17 cellular contexts compared by ENCODE assay signal in genomic region chr2:6748399-6748798, GRCh38.
A peak's percentile ranks its signal among the peaks of the same experiment; 100 is the strongest.
DNase-seq lines count a peak whose midpoint lies in the region; ATAC-seq and TF ChIP-seq lines count a peak whose summit lies in the region.
"Had no signal": no experiment of that assay in that cellular context is flagged by ENCODE, and none has a peak within 500 bp of the region (broad histone marks: within the 10 kb centered on the region; RNA-seq: fewer than 3 reads in every experiment).

No MANE protein-coding gene starts in this region.

- no peaks in the 10 kb centered on the region for H3K27me3 Mint-ChIP-seq in neural progenitor cell (ENCODE audit: insufficient read depth, low read depth)

- no peak overlapping the region for H3K4me2 ChIP-seq in neural progenitor cell
- H3K4me2 ChIP-seq in Karpas-422 (ENCODE audit: low read depth, low read length, poor library complexity, severe bottlenecking), result no peak overlapping the region

- no peaks in the 10 kb centered on the region for H3K9me2 ChIP-seq in Karpas-422 (replicated peaks; ENCODE audit: insufficient read depth, low read length)

- ATAC-seq in upper lobe of right lung (peak; percentile 30), HG02588 (IDR thresholded peaks at IDR 0.05; ENCODE audit: unreplicated experiment) (no peak)
- ATAC-seq: HepG2 had no signal

- H3K27me3 ChIP-seq in SJCRH30 (no peaks in the 10 kb centered on the region; the same call in 1 of the 2 replicates), neural progenitor cell (no peaks in the 10 kb centered on the region), upper lobe of right lung (no peaks in the 10 kb centered on the region), Karpas-422 (ENCODE audit: low read length) (no peaks in the 10 kb centered on the region)

- H3K27ac Mint-ChIP-seq in neural progenitor cell, result peak overlapping the region; percentile 11
- H3K27ac Mint-ChIP-seq: CD4-positive, CD25-positive, alpha-beta regulatory T cell; CD8-positive, alpha-beta memory T cell; IgD-negative memory B cell had no signal

- DNase-seq in NCI-H146 (lab: John Stamatoyannopoulos, UW), result peak; percentile 94
- DNase-seq in SJCRH30, result peak; percentile 15 to 59
- no peak for DNase-seq in neural progenitor cell (ENCODE audit: low spot score)
- no peak for DNase-seq in upper lobe of right lung
- no peak for DNase-seq in Karpas-422
- DNase-seq in nucleus accumbens (lab: John Stamatoyannopoulos, UW), result no peak
- DNase-seq: ACHN; BE2C; C1 segment of cervical spinal cord; CD4-positive, CD25-positive, alpha-beta regulatory T cell; CD8-positive, alpha-beta memory T cell; COR-L47; GM23248; HCEC 1CT had no signal

- H3K36me3 Mint-ChIP-seq in neural progenitor cell, result no peaks in the 10 kb centered on the region
- H3K36me3 Mint-ChIP-seq: CD4-positive, CD25-positive, alpha-beta regulatory T cell; CD8-positive, alpha-beta memory T cell had no signal

- no peak for TF ChIP-seq CTCF in neural progenitor cell (IDR thresholded peaks at IDR 0.05)
- no peak for TF ChIP-seq CTCF in upper lobe of right lung (IDR thresholded peaks at IDR 0.05)

- H3K4me3 ChIP-seq in SJCRH30, result no peak overlapping the region
- H3K4me3 ChIP-seq in neural progenitor cell, result no peak overlapping the region
- H3K4me3 ChIP-seq in upper lobe of right lung, result no peak overlapping the region
- H3K4me3 ChIP-seq in Karpas-422 (ENCODE audit: low read length), result no peak overlapping the region
- H3K4me3 ChIP-seq: GM23248 had no signal

- no peak overlapping the region for H3K4me3 Mint-ChIP-seq in neural progenitor cell
- H3K4me3 Mint-ChIP-seq: CD4-positive, CD25-positive, alpha-beta regulatory T cell; CD8-positive, alpha-beta memory T cell; IgD-negative memory B cell had no signal

- peak overlapping the region; percentile 45 for H2AFZ ChIP-seq in neural progenitor cell (replicated peaks)
- H2AFZ ChIP-seq in Karpas-422 (ENCODE audit: low read length), result no peak overlapping the region
- H2AFZ ChIP-seq: GM23248 had no signal

- no peaks in the 10 kb centered on the region for H3F3A ChIP-seq in neural progenitor cell (ENCODE audit: low read depth)

- H3K79me2 ChIP-seq in neural progenitor cell (ENCODE audit: low read depth) (no peaks in the 10 kb centered on the region), Karpas-422 (ENCODE audit: low read length) (no peaks in the 10 kb centered on the region)

- H3K4me1 Mint-ChIP-seq in neural progenitor cell, result peaks cover 12% of the 10 kb centered on the region
- H3K4me1 Mint-ChIP-seq: CD4-positive, CD25-positive, alpha-beta regulatory T cell; CD8-positive, alpha-beta memory T cell; IgD-negative memory B cell had no signal

- no peaks in the 10 kb centered on the region for H3K9me3 Mint-ChIP-seq in neural progenitor cell
- H3K9me3 Mint-ChIP-seq: CD4-positive, CD25-positive, alpha-beta regulatory T cell had no signal

- H4K20me1 ChIP-seq in neural progenitor cell (ENCODE audit: low read depth), result no peaks in the 10 kb centered on the region
- H4K20me1 ChIP-seq in Karpas-422 (ENCODE audit: insufficient read depth, low read depth, low read length), result 0 out of 2 replicates have a peak, but pooled peaks cover 4% of the 10 kb centered on the region

- intact Hi-C loops in upper lobe of right lung (cut with DNase I), result no loop called here

- no peak overlapping the region for H3K27ac ChIP-seq in SJCRH30
- no peak overlapping the region for H3K27ac ChIP-seq in neural progenitor cell
- no peak overlapping the region for H3K27ac ChIP-seq in upper lobe of right lung
- H3K27ac ChIP-seq in Karpas-422 (ENCODE audit: low read length), result no peak overlapping the region
- H3K27ac ChIP-seq: GM23248 had no signal

- peaks cover 6% of the 10 kb centered on the region; the same call in 1 of the 2 replicates for H3K4me1 ChIP-seq in SJCRH30
- H3K4me1 ChIP-seq in neural progenitor cell, result no peaks in the 10 kb centered on the region
- peaks cover 9% of the 10 kb centered on the region for H3K4me1 ChIP-seq in upper lobe of right lung
- H3K4me1 ChIP-seq in Karpas-422 (ENCODE audit: low read length), result peaks cover 10% of the 10 kb centered on the region

- H3K36me3 ChIP-seq in SJCRH30 (no peaks in the 10 kb centered on the region), neural progenitor cell (no peaks in the 10 kb centered on the region), upper lobe of right lung (no peaks in the 10 kb centered on the region), Karpas-422 (ENCODE audit: insufficient read depth, low read length) (peaks cover 4% of the 10 kb centered on the region; the same call in 1 of the 2 replicates)
- H3K36me3 ChIP-seq: BE2C had no signal

- H3K9me3 ChIP-seq in SJCRH30 (replicated peaks) (no peaks in the 10 kb centered on the region), neural progenitor cell (ENCODE audit: low read depth) (no peaks in the 10 kb centered on the region), upper lobe of right lung (no peaks in the 10 kb centered on the region), Karpas-422 (ENCODE audit: low read length) (no peaks in the 10 kb centered on the region)
- H3K9me3 ChIP-seq: BE2C had no signal

- no peak overlapping the region for H3K9ac ChIP-seq in neural progenitor cell
- no peak overlapping the region for H3K9ac ChIP-seq in Karpas-422 (ENCODE audit: low read length)
- H3K9ac ChIP-seq: GM23248 had no signal

Comparison
In these comparisons a context has a peak if more than half of its experiments do, and no peak if none do; other contexts are left out.
1. DNase-seq: peak in NCI-H146 (single experiment) and SJCRH30 (2 of 2); none in neural progenitor cell (single experiment), upper lobe of right lung (single experiment), Karpas-422 (single experiment) and nucleus accumbens (0 of 56).